8 cellular contexts compared by ENCODE assay signal in genomic region chr1:111448918-111449702, GRCh38. TPM values are rescaled to one million over a fixed set of nuclear protein-coding genes. Genes with fewer than 3 reads are reported as not detected.
DNase-seq lines count a peak whose midpoint lies in the region; ATAC-seq, FAIRE-seq and TF ChIP-seq lines count a peak whose summit lies in the region.

ATP5PB (plus strand) TSS chr1:111449464; CDS start chr1:111449542, 78 bp downstream.
WDR77 (minus strand) TSS chr1:111449256; CDS start chr1:111449169, 87 bp downstream.

- H3K9me3 Mint-ChIP-seq in T-cell, result no peaks in the 10 kb centered on the region

- CTCF ChIA-PET in T-cell (lab: Charles Lee), result interaction anchor here in 1 of 2 donors (0.5 to 3.0 kb wide), 7 partner anchors 19 to 989 kb away, joined by 3 to 13 read pairs (median 5); partner anchors contain the start of gene C1orf162

- H3K4me2 ChIP-seq in parathyroid adenoma (ENCODE audit: low read length), result peak within 1 kb of the TSS; percentile 80

- POLR2A ChIA-PET in T-cell (lab: Charles Lee), result interaction anchor here in 1 of 2 donors (0.6 to 0.7 kb wide), 2 partner anchors 213 to 786 kb away, joined by 7 to 9 read pairs; no protein-coding TSS in a partner anchor

- H3K27ac ChIP-seq in adipose tissue (ENCODE audit: low read depth, low read length) (no peak within 1 kb of the TSS), cardiac muscle cell (peak within 1 kb of the TSS; percentile 89), parathyroid adenoma (peak within 1 kb of the TSS; percentile 76), tibial nerve (peak within 1 kb of the TSS; percentile 54 to 87 (median 81))

- H3K9me3 ChIP-seq in cardiac muscle cell (ENCODE audit: low read depth) (no peaks in the 10 kb centered on the region), parathyroid adenoma (ENCODE audit: control insufficient read depth, low read length) (no peaks in the 10 kb centered on the region), tibial nerve (no peaks in the 10 kb centered on the region)

- H3K36me3 ChIP-seq in cardiac muscle cell (peaks cover 5% of the 10 kb centered on the region), parathyroid adenoma (ENCODE audit: control insufficient read depth, insufficient read depth, low read length) (no peaks in the 10 kb centered on the region), tibial nerve (peaks cover 0 to 36% (median 0%) of the 10 kb centered on the region in 3 donors)

- H3K9ac ChIP-seq in parathyroid adenoma, result peak within 1 kb of the TSS; percentile 65

- peaks cover 43% of the 10 kb centered on the region for H3K36me3 Mint-ChIP-seq in T-cell

- no peaks in the 10 kb centered on the region for H3K27me3 ChIP-seq in cardiac muscle cell
- H3K27me3 ChIP-seq in parathyroid adenoma (ENCODE audit: control insufficient read depth, insufficient read depth, low read length), result no peaks in the 10 kb centered on the region
- no peaks in the 10 kb centered on the region for H3K27me3 ChIP-seq in tibial nerve

- H3K27me3 Mint-ChIP-seq in T-cell, result no peaks in the 10 kb centered on the region

- peak within 1 kb of the TSS; percentile 100 for H3K4me3 Mint-ChIP-seq in T-cell

- peak within 1 kb of the TSS; percentile 76 for H2AFZ ChIP-seq in parathyroid adenoma

- peaks cover 79 to 88% (median 87%) of the 10 kb centered on the region in 3 donors for H3K4me1 Mint-ChIP-seq in T-cell

- TF ChIP-seq EP300 in tibial nerve (IDR thresholded peaks at IDR 0.05), result peak; percentile 72 to 76

- H3K4me3 ChIP-seq in cardiac muscle cell (peak within 1 kb of the TSS; percentile 88), parathyroid adenoma (ENCODE audit: low read depth, low read length) (peak within 1 kb of the TSS; percentile 100), tibial nerve (peak within 1 kb of the TSS; percentile 64 to 93 (median 80))

- 0% methylated on average over 47 to 54 of the region's 54 CpGs for WGBS in adipose tissue, 3 donors
- 0 to 1% methylated on average over 35 to 41 of the region's 54 CpGs for WGBS in tibial nerve, 2 donors

- peaks cover 6% of the 10 kb centered on the region for H3K79me2 ChIP-seq in parathyroid adenoma

- TF ChIP-seq CTCF in cardiac muscle cell (IDR thresholded peaks at IDR 0.05; ENCODE audit: low read depth, low read length), result no peak
- TF ChIP-seq CTCF in parathyroid adenoma (IDR thresholded peaks at IDR 0.05), result no peak
- peak in 1 of 5 experiments; percentile 53 for TF ChIP-seq CTCF in tibial nerve (IDR thresholded peaks at IDR 0.05)

- DNase-seq in GM12891 (ENCODE audit: insufficient read length, low spot score), result peak; percentile 91
- DNase-seq in NCI-H1436 treated with DMSO at 0.1 percent for 48 hours (lab: John Stamatoyannopoulos, UW), result peak; percentile 97
- DNase-seq in T-cell, result peak; percentile 69 to 92 (median 86)
- peak; percentile 99 to 100 for DNase-seq in cardiac muscle cell (ENCODE audit: low read depth in 1 of 2, low spot score in 1 of 2)
- peak; percentile 90 to 96 for DNase-seq in tibial nerve (ENCODE audit: low spot score in 2 of 2)

- TF ChIP-seq POLR2A in GM12891 (IDR thresholded peaks at IDR 0.05; ENCODE audit: low read depth, low read length) (peak; percentile 63), tibial nerve (IDR thresholded peaks at IDR 0.05) (peak in 1 of 2 donors; percentile 36)

- FAIRE-seq in GM12891 (lab: Jason Lieb, UNC), result peak; percentile 94

- H3K27ac Mint-ChIP-seq in T-cell, result peak within 1 kb of the TSS; percentile 99 to 100

- peak; percentile 97 for ATAC-seq in HG02840 (IDR thresholded peaks at IDR 0.05; ENCODE audit: low FRiP score, unreplicated experiment)
- peak; percentile 96 to 97 (median 97) for ATAC-seq in T-cell (replicated peaks in 1 of 4)

- peaks cover 25% of the 10 kb centered on the region for H3K4me1 ChIP-seq in cardiac muscle cell (ENCODE audit: low read depth)
- peaks cover 8% of the 10 kb centered on the region for H3K4me1 ChIP-seq in parathyroid adenoma
- peaks cover 0 to 53% (median 31%) of the 10 kb centered on the region in 4 donors for H3K4me1 ChIP-seq in tibial nerve

TF ChIP-seq in GM12891, 5 proteins besides CTCF, POLR2A, EP300 and RAD21:
- TF ChIP-seq PAX5 (IDR thresholded peaks at IDR 0.05; ENCODE audit: insufficient read depth, low read length, severe bottlenecking) (no peak), POLR2AphosphoS5 (IDR thresholded peaks at IDR 0.05; ENCODE audit: low read depth, low read length) (peak; percentile 64), TAF1 (IDR thresholded peaks at IDR 0.05; ENCODE audit: low read depth, low read length) (peak; percentile 68)

RNA-seq across cellular contexts. Expression of gene ATP5PB, which starts in this region (rescaled TPM):
- polyA plus RNA-seq in GM12891 (2012; ENCODE audit: low read depth, missing spikeins), result 444 TPM
- total RNA-seq in T-cell (100 to 1,000 TPM in 3 of 5 donors, 10 to 100 TPM in 2; 88.1 to 129 (median 118) TPM), cardiac muscle cell (247 and 438 TPM in 2 replicates), tibial nerve (100 to 1,000 TPM in 2 of 4 donors, 10 to 100 TPM in 2; 91.2 to 176 (median 103) TPM)
- polyA plus RNA-seq in adipose tissue (100 to 1,000 TPM; 144 to 252 (median 245) TPM), cardiac muscle cell (512 and 601 TPM in 2 replicates)

RNA-seq across cellular contexts. Expression of gene WDR77, which starts in this region (rescaled TPM):
- polyA plus RNA-seq in GM12891 (2012; ENCODE audit: low read depth, missing spikeins), result 42.0 TPM
- 10 to 100 TPM; 22.5 to 40.1 (median 33.1) TPM for total RNA-seq in T-cell
- polyA plus RNA-seq in adipose tissue, result 10 to 100 TPM in 2 of 3 donors, 1 to 10 TPM in 1; 9.0 to 29.0 (median 27.0) TPM
- total RNA-seq in cardiac muscle cell, result 39.3 and 62.1 TPM in 2 replicates
- polyA plus RNA-seq in cardiac muscle cell, result 80.5 and 109 TPM in 2 replicates
- total RNA-seq in tibial nerve, result 10 to 100 TPM; 20.8 to 38.1 (median 30.4) TPM
